Comparison of ENCODE assay signal across 1 cellular context in the genomic region with DNA sequence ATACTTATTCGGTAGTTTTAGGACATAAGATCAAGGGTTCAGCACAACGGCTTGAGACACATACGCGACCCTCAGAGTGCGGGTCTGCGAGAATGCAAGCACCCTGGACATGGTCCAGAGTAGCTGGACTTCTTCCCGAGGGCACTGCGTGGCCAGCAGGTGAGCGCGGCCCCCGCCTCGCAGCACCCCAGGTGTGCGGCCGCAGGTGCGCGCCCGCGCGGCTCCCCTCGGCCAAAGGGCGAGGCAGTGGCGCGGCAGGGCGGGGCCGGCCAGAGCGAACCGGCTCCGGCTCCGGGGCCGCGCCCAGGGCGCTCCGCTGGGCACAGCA.
TF ChIP-seq lines count a peak whose summit lies in the region.

No MANE protein-coding gene starts in this region.

TF ChIP-seq in H1, 55 proteins besides CTCF, POLR2A, EP300 and RAD21 (continued from another document):
- no peak for TF ChIP-seq SIRT6 (IDR thresholded peaks at IDR 0.05; ENCODE audit: low read length)
